ENCODE assay signal across 13 cellular contexts in genomic region chr2:143480586-143481230, GRCh38.
DNase-seq lines count a peak whose midpoint lies in the region; ATAC-seq and TF ChIP-seq lines count a peak whose summit lies in the region.
"Had no signal": no experiment of that assay in that cellular context is flagged by ENCODE, and none has a peak within 500 bp of the region (broad histone marks: within the 10 kb centered on the region; RNA-seq: fewer than 3 reads in every experiment).

No MANE protein-coding gene starts in this region.

- DNase-seq in SK-N-MC (ENCODE audit: low read depth, low spot score) (no peak), fibroblast of peridontal ligament (ENCODE audit: extremely low read depth) (peak; percentile 25), neural progenitor cell (ENCODE audit: low spot score) (no peak), tibial nerve (ENCODE audit: low spot score in 2 of 2) (no peak), NCI-H2081 treated with DMSO at 0.1 percent for 48 hours (lab: John Stamatoyannopoulos, UW) (no peak)
- DNase-seq: activated CD4-positive, alpha-beta memory T cell treated with anti-CD3 and anti-CD28 coated beads, Interleukin-2, amount 10 ng/mL, durations not matched to agents 7 days and 5 days; C1 segment of cervical spinal cord; glutamatergic neuron; nephron progenitor cell had no signal

- H3K27ac Mint-ChIP-seq in neural progenitor cell, result peak overlapping the region; percentile 11
- H3K27ac Mint-ChIP-seq: activated CD4-positive, alpha-beta memory T cell treated with anti-CD3 and anti-CD28 coated beads, Interleukin-2, amount 10 ng/mL, durations not matched to agents 7 days and 5 days; nephron progenitor cell had no signal

- H3K4me3 ChIP-seq in SK-N-MC (peak overlapping the region; percentile 43), neural progenitor cell (no peak overlapping the region), tibial nerve (no peak overlapping the region)
- H3K4me3 ChIP-seq: SJSA1 had no signal

- TF ChIP-seq CTCF in neural progenitor cell (IDR thresholded peaks at IDR 0.05) (no peak), tibial nerve (IDR thresholded peaks at IDR 0.05) (no peak)

- peaks cover 43% of the 10 kb centered on the region for H3K4me1 ChIP-seq in neural progenitor cell
- H3K4me1 ChIP-seq in tibial nerve, result peaks cover 0 to 55% (median 19%) of the 10 kb centered on the region in 4 donors

- no peaks in the 10 kb centered on the region for H3K9me3 Mint-ChIP-seq in neural progenitor cell
- H3K9me3 Mint-ChIP-seq: activated CD4-positive, alpha-beta memory T cell treated with anti-CD3 and anti-CD28 coated beads, Interleukin-2, amount 10 ng/mL, durations not matched to agents 7 days and 5 days; activated T-helper 17 cell treated with anti-CD3 and anti-CD28 coated beads, Interleukin-2, amount 50 U/mL, for 72 hours; nephron progenitor cell had no signal

- no peaks in the 10 kb centered on the region for H3K79me2 ChIP-seq in neural progenitor cell (ENCODE audit: low read depth)

- H3F3A ChIP-seq in neural progenitor cell (ENCODE audit: low read depth), result peaks cover 41% of the 10 kb centered on the region

- no peaks in the 10 kb centered on the region for H3K27me3 Mint-ChIP-seq in neural progenitor cell (ENCODE audit: insufficient read depth, low read depth)
- H3K27me3 Mint-ChIP-seq: activated CD4-positive, alpha-beta memory T cell treated with anti-CD3 and anti-CD28 coated beads, Interleukin-2, amount 10 ng/mL, durations not matched to agents 7 days and 5 days; activated T-helper 17 cell treated with anti-CD3 and anti-CD28 coated beads, Interleukin-2, amount 50 U/mL, for 72 hours had no signal

- no peaks in the 10 kb centered on the region for H3K36me3 Mint-ChIP-seq in neural progenitor cell

- H3K27me3 ChIP-seq in neural progenitor cell, result no peaks in the 10 kb centered on the region
- no peaks in the 10 kb centered on the region for H3K27me3 ChIP-seq in tibial nerve
- H3K27me3 ChIP-seq: SJSA1 had no signal

- peak overlapping the region; percentile 52 for H3K4me2 ChIP-seq in neural progenitor cell

- no peak overlapping the region for H2AFZ ChIP-seq in neural progenitor cell (replicated peaks)

- TF ChIP-seq EP300 in tibial nerve (IDR thresholded peaks at IDR 0.05), result no peak

- no peaks in the 10 kb centered on the region for H4K20me1 ChIP-seq in neural progenitor cell (ENCODE audit: low read depth)

- no peaks in the 10 kb centered on the region for H3K9me3 ChIP-seq in SK-N-MC (ENCODE audit: low read depth, low read length)
- H3K9me3 ChIP-seq in neural progenitor cell (ENCODE audit: low read depth), result no peaks in the 10 kb centered on the region
- no peaks in the 10 kb centered on the region for H3K9me3 ChIP-seq in tibial nerve
- H3K9me3 ChIP-seq: SJSA1 had no signal

- TF ChIP-seq POLR2A in tibial nerve (IDR thresholded peaks at IDR 0.05) (no peak), GM18505 (IDR thresholded peaks at IDR 0.05; ENCODE audit: borderline replicate concordance, extremely low read depth, insufficient read depth, insufficient read length) (no peak)

- H3K27ac ChIP-seq in SK-N-MC (peak overlapping the region; percentile 54), neural progenitor cell (peak overlapping the region; percentile 69), tibial nerve (peak overlapping the region; percentile 66 to 90 (median 78))
- H3K27ac ChIP-seq: SJSA1 had no signal

- ATAC-seq in GM18505 (IDR thresholded peaks at IDR 0.05; ENCODE audit: unreplicated experiment) (no peak), GM18909 (IDR thresholded peaks at IDR 0.05; ENCODE audit: poor library complexity, unreplicated experiment) (no peak)
- ATAC-seq: activated T-helper 17 cell treated with anti-CD3 and anti-CD28 coated beads, Interleukin-2, amount 50 U/mL, for 72 hours had no signal

- H3K36me3 ChIP-seq in SK-N-MC (ENCODE audit: insufficient read depth, low read length), result no peaks in the 10 kb centered on the region
- no peaks in the 10 kb centered on the region for H3K36me3 ChIP-seq in neural progenitor cell
- H3K36me3 ChIP-seq in tibial nerve, result no peaks in the 10 kb centered on the region
- H3K36me3 ChIP-seq: SJSA1 had no signal

- 22 to 41% methylated on average over 2 of the region's 2 CpGs for WGBS in tibial nerve, 2 donors

- no peak overlapping the region for H3K9ac ChIP-seq in SK-N-MC (ENCODE audit: insufficient read length)
- no peak overlapping the region for H3K9ac ChIP-seq in neural progenitor cell

- H3K4me3 Mint-ChIP-seq in neural progenitor cell, result no peak overlapping the region
- H3K4me3 Mint-ChIP-seq: activated CD4-positive, alpha-beta memory T cell treated with anti-CD3 and anti-CD28 coated beads, Interleukin-2, amount 10 ng/mL, durations not matched to agents 7 days and 5 days; activated T-helper 17 cell treated with anti-CD3 and anti-CD28 coated beads, Interleukin-2, amount 50 U/mL, for 72 hours; nephron progenitor cell had no signal

- peaks cover 13% of the 10 kb centered on the region for H3K4me1 Mint-ChIP-seq in neural progenitor cell
